ENCODE assay signal across 24 cellular contexts in the genomic region with DNA sequence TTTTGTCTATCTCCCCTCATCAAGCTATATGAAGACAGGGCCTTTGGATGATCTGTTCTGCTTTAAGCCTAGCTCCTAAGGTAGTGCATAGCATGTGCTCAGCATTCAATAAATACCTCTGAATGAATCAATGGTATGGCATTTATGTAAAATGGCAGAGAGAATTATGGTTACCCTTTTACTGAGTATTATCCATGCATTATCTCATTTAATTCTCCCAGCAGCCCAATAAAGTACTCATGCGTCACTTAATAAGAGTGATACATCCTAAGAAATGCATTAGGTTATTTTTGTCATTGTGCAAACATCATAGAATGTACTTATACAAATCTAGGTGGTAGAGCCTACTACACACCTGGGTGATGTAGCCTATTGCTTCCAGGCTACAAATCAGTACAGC.
"Had no signal": no experiment of that assay in that cellular context is flagged by ENCODE, and none has a peak within 500 bp of the region (broad histone marks: within the 10 kb centered on the region; RNA-seq: fewer than 3 reads in every experiment).

No MANE protein-coding gene starts in this region.

- H3K36me3 Mint-ChIP-seq: naive thymus-derived CD4-positive, alpha-beta T cell; natural killer cell treated with Interleukin-12 subunit alpha and Interleukin-12 subunit beta and Interleukin-15 and Interleukin-18, amount 100 ng/mL, for 72 hours; stimulated activated naive B cell treated with anti-CD40 and anti-IgM and Interleukin-4, amounts not matched to agents 10 μg/mL and 1 μg/mL and 100 μg/mL, for 72 hours had no signal

- H3K9me3 ChIP-seq: lower lobe of right lung, mucosa of descending colon, ovary, right atrium auricular region, right lobe of liver, testis, thyroid gland, transverse colon, upper lobe of left lung had no signal

- H3K27ac ChIP-seq: left lung, lower lobe of right lung, ovary, right atrium auricular region, right lobe of liver, stomach, testis, thyroid gland, transverse colon, upper lobe of left lung had no signal

- H3K4me3 ChIP-seq: left lung, lower lobe of right lung, mucosa of descending colon, ovary, right atrium auricular region, right lobe of liver, smooth muscle cell, stomach, testis, thyroid gland, transverse colon, upper lobe of left lung had no signal

- ATAC-seq: left colon; left lung; lower lobe of right lung; mucosa of descending colon; naive thymus-derived CD4-positive, alpha-beta T cell; natural killer cell treated with Interleukin-12 subunit alpha and Interleukin-12 subunit beta and Interleukin-15 and Interleukin-18, amount 100 ng/mL, for 72 hours; right lobe of liver; stimulated activated naive B cell treated with anti-CD40 and anti-IgM and Interleukin-4, amounts not matched to agents 10 μg/mL and 1 μg/mL and 100 μg/mL, for 72 hours; stimulated activated naive CD8-positive, alpha-beta T cell treated with anti-CD3 and anti-CD28 coated beads, Interleukin-15, Interleukin-2, amounts not matched to agents 100 U/mL and 50 U/mL, for 24 hours had no signal

- H3K36me3 ChIP-seq: left lung, lower lobe of right lung, ovary, right atrium auricular region, right lobe of liver, stomach, thyroid gland, transverse colon, upper lobe of left lung had no signal

- H3K27ac Mint-ChIP-seq: naive thymus-derived CD4-positive, alpha-beta T cell; natural killer cell treated with Interleukin-12 subunit alpha and Interleukin-12 subunit beta and Interleukin-15 and Interleukin-18, amount 100 ng/mL, for 72 hours; progenitor cell of endocrine pancreas; stimulated activated naive B cell treated with anti-CD40 and anti-IgM and Interleukin-4, amounts not matched to agents 10 μg/mL and 1 μg/mL and 100 μg/mL, for 72 hours had no signal

- H3K4me1 ChIP-seq: left lung, lower lobe of right lung, right atrium auricular region, right lobe of liver, stomach, testis, thyroid gland, transverse colon, upper lobe of left lung had no signal

- H3K27me3 ChIP-seq: left lung, ovary, right atrium auricular region, right lobe of liver, stomach, testis, thyroid gland, transverse colon, upper lobe of left lung had no signal

- H3K4me1 Mint-ChIP-seq: naive thymus-derived CD4-positive, alpha-beta T cell; stimulated activated naive B cell treated with anti-CD40 and anti-IgM and Interleukin-4, amounts not matched to agents 10 μg/mL and 1 μg/mL and 100 μg/mL, for 72 hours had no signal

- H3K27me3 Mint-ChIP-seq: stimulated activated naive B cell treated with anti-CD40 and anti-IgM and Interleukin-4, amounts not matched to agents 10 μg/mL and 1 μg/mL and 100 μg/mL, for 72 hours had no signal

- H3K4me2 ChIP-seq: smooth muscle cell had no signal

- H3K4me3 Mint-ChIP-seq: naive thymus-derived CD4-positive, alpha-beta T cell; natural killer cell treated with Interleukin-12 subunit alpha and Interleukin-12 subunit beta and Interleukin-15 and Interleukin-18, amount 100 ng/mL, for 72 hours; stimulated activated naive B cell treated with anti-CD40 and anti-IgM and Interleukin-4, amounts not matched to agents 10 μg/mL and 1 μg/mL and 100 μg/mL, for 72 hours had no signal

- DNase-seq: hippocampal formation; kidney glomerular epithelial cell; left colon; left lung; lower lobe of right lung; mammary epithelial cell; midbrain; mucosa of descending colon; naive thymus-derived CD4-positive, alpha-beta T cell; ovary; right lobe of liver; stimulated activated CD4-positive, alpha-beta T cell treated with anti-CD3 and anti-CD28 coated beads, Interleukin-2, amount 100 ng/mL, for 24 hours; stimulated activated CD4-positive, alpha-beta T cell treated with anti-CD3 and anti-CD28 coated beads, Interleukin-4, amount 100 ng/mL, for 1 hour; stimulated activated naive B cell treated with anti-CD40 and anti-IgM and Interleukin-4, amounts not matched to agents 10 μg/mL and 1 μg/mL and 100 μg/mL, for 72 hours; stimulated activated naive CD8-positive, alpha-beta T cell treated with anti-CD3 and anti-CD28 coated beads, Interleukin-15, Interleukin-2, amounts not matched to agents 100 U/mL and 50 U/mL, for 24 hours; stomach; testis; thyroid gland; transverse colon; upper lobe of left lung had no signal

- H3K9me3 Mint-ChIP-seq: natural killer cell treated with Interleukin-12 subunit alpha and Interleukin-12 subunit beta and Interleukin-15 and Interleukin-18, amount 100 ng/mL, for 72 hours had no signal
